Comparison of ENCODE assay signal across 8 cellular contexts in the genomic region with DNA sequence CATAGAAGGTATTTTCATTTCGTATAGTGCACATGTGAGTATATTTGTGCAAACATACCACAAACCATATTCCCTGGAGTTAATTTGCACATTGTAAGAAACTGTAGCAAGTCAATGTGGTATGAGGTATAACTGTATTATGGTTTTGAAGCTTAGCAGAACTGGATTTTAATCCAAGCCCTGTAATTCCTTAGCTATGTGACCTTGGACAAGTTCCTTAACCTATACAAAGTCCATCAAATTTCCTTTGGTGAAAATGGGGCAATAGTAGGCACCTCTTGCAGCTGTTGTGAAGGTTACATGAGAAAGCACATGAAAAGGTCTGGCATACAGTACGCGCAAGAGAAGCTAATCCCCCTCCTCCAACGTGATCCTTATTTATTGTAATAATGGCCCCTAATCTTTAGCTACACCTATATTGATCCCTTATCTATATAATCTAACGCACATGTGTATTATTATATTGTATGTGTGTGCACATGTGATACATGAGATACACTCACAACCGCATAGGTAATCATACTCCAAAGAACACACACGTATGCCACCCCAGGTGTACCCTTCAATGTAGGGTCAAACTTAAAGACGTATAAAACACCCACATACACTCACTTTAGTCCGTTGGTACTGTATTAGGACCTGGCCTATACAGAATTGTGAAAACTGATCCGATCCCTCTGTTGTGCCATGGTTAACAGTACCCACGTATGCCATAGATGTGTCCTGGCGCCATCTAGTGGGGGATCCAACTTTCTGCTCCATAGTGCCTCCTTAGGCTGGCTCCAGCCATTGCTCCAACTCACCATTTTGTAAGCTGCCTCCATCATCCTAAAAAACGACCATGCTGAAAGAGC.
DNase-seq lines count a peak whose midpoint lies in the region; ATAC-seq lines count a peak whose summit lies in the region.

No MANE protein-coding gene starts in this region.

- ATAC-seq in GM19468 (IDR thresholded peaks at IDR 0.05; ENCODE audit: extremely low read depth, unreplicated experiment) = peak; percentile 96
- ATAC-seq in HG03558 (IDR thresholded peaks at IDR 0.05; ENCODE audit: extremely low read depth, unreplicated experiment) = peak; percentile 96

- DNase-seq in COLO829 (ENCODE audit: low spot score) (peak; percentile 56), NCI-H69 (lab: John Stamatoyannopoulos, UW) (peak; percentile 95), ecto neural progenitor cell (ENCODE audit: low spot score) (peak; percentile 82), medulla oblongata (ENCODE audit: extremely low spot score) (peak; percentile 89)
- DNase-seq in activated CD4-positive, alpha-beta T cell treated with anti-CD3 and anti-CD28 coated beads, Interleukin-2, amount 50 U/mL, for 1 hour = peak; percentile 57
- DNase-seq in stimulated activated CD8-positive, alpha-beta memory T cell treated with anti-CD3 and anti-CD28 coated beads, Interleukin-15, amount 100 ng/mL, for 4 hours (ENCODE audit: low read depth in 2 of 2) = peak; percentile 31 to 43

Comparison
In these comparisons a context has a peak if more than half of its experiments do, and no peak if none do; other contexts are left out.
1. Peak in every context shown above with its lines: DNase-seq and ATAC-seq.
2. DNase-seq: peak in every context shown above with its lines; median percentile 95 in NCI-H69; 89 in medulla oblongata; 82 in ecto neural progenitor cell; 57 in activated CD4-positive, alpha-beta T cell treated with anti-CD3 and anti-CD28 coated beads, Interleukin-2, amount 50 U/mL, for 1 hour; 56 in COLO829; 37 in stimulated activated CD8-positive, alpha-beta memory T cell treated with anti-CD3 and anti-CD28 coated beads, Interleukin-15, amount 100 ng/mL, for 4 hours.